8 cellular contexts compared by ENCODE assay signal in genomic region chr4:13484045-13484748, GRCh38. TPM values are rescaled to one million over a fixed set of nuclear protein-coding genes. Genes with fewer than 3 reads are reported as not detected.
A peak's percentile ranks its signal among the peaks of the same experiment; 100 is the strongest.
DNase-seq lines count a peak whose midpoint lies in the region; ATAC-seq, FAIRE-seq and TF ChIP-seq lines count a peak whose summit lies in the region.

TSS of gene RAB28 (minus strand) at chr4:13484340.

- DNase-seq in AG08396 (ENCODE audit: low spot score) (peak; percentile 94), NCI-H226 (peak; percentile 71), WTC11 (ENCODE audit: low spot score) (peak; percentile 91), bronchial epithelial cell (ENCODE audit: low read depth) (peak; percentile 81), iPS-NIHi11 (ENCODE audit: low spot score) (peak; percentile 93)

- FAIRE-seq in bronchial epithelial cell (lab: Jason Lieb, UNC): no peak

- peak within 1 kb of the TSS; percentile 74 to 99 (median 94) for H3K27ac ChIP-seq in skin epidermis

- H3K27ac Mint-ChIP-seq in WTC11: peak within 1 kb of the TSS; percentile 99

- no peak for TF ChIP-seq CTCF in WTC11 (IDR thresholded peaks at IDR 0.05)
- no peak for TF ChIP-seq CTCF in bronchial epithelial cell (IDR thresholded peaks at IDR 0.05; ENCODE audit: insufficient read depth, low read length, severe bottlenecking)

- ATAC-seq in GM19023 (IDR thresholded peaks at IDR 0.05; ENCODE audit: unreplicated experiment): peak; percentile 97
- ATAC-seq in HG03196 (IDR thresholded peaks at IDR 0.05; ENCODE audit: unreplicated experiment): peak; percentile 95
- ATAC-seq in WTC11: peak; percentile 92

- H3K27me3 Mint-ChIP-seq in WTC11 (ENCODE audit: low read depth): peaks cover 16% of the 10 kb centered on the region

- peak within 1 kb of the TSS; percentile 91 for H3K4me3 Mint-ChIP-seq in WTC11

- H3K36me3 Mint-ChIP-seq in WTC11: no peaks in the 10 kb centered on the region

- peaks cover 20% of the 10 kb centered on the region for H3K4me1 Mint-ChIP-seq in WTC11

- CTCF ChIA-PET in WTC11 (lab: Charles Lee): interaction anchor here (0.7 to 2.8 kb wide), 6 partner anchors 12 to 631 kb away, joined by 3 to 23 read pairs (median 5); no protein-coding TSS in a partner anchor

- H3K9me3 Mint-ChIP-seq in WTC11: peaks cover 15% of the 10 kb centered on the region

- H3K4me3 ChIP-seq in bronchial epithelial cell (ENCODE audit: low read depth, low read length) (peak within 1 kb of the TSS; percentile 84), skin epidermis (peak within 1 kb of the TSS; percentile 84 to 100 (median 92))

- H3K27me3 ChIP-seq in bronchial epithelial cell (ENCODE audit: control insufficient read depth, insufficient read depth, low read length): no peaks in the 10 kb centered on the region

- no peaks in the 10 kb centered on the region for H3K36me3 ChIP-seq in bronchial epithelial cell (ENCODE audit: control insufficient read depth, insufficient read depth, low read length)

- POLR2A ChIA-PET in WTC11 (lab: Charles Lee): interaction anchor here (1.2 to 1.5 kb wide), 3 partner anchors 41 to 58 kb away, joined by 3 to 6 read pairs (median 6); no protein-coding TSS in a partner anchor

TF ChIP-seq in WTC11, 78 proteins besides CTCF, POLR2A, EP300 and RAD21:
- peak; percentile 64; the same call in 1 of the 2 replicates for TF ChIP-seq ARID4B (CRISPR knock-in tag; IDR thresholded peaks at IDR 0.05; ENCODE audit: borderline replicate concordance)
- TF ChIP-seq NFYB (CRISPR knock-in tag; conservative IDR thresholded peaks at IDR 0.05; ENCODE audit: low read depth): peak; percentile 42; the same call in 1 of the 2 replicates
- TF ChIP-seq E2F5 (CRISPR knock-in tag; IDR thresholded peaks at IDR 0.05): peak; percentile 53; the same call in 1 of the 2 replicates
- TF ChIP-seq SP1 (CRISPR knock-in tag; conservative IDR thresholded peaks at IDR 0.05): peak; percentile 85
- no peak for TF ChIP-seq ZBTB21 (CRISPR knock-in tag; IDR thresholded peaks at IDR 0.05; ENCODE audit: borderline replicate concordance)
- TF ChIP-seq TEAD4 (CRISPR knock-in tag; IDR thresholded peaks at IDR 0.05): 0 out of 2 replicates have a peak, but pooled peaks have one; percentile 40
- no peak for TF ChIP-seq GABPB1 (CRISPR knock-in tag; IDR thresholded peaks at IDR 0.05)

RNA-seq across cellular contexts. Expression of gene RAB28, which starts in this region (rescaled TPM):
- total RNA-seq in WTC11 (2021) (17.1 to 18.4 TPM (median 17.4 TPM) in 3 replicates), bronchial epithelial cell (14.0 and 19.1 TPM in 2 replicates)

Comparison
In these comparisons a context has a peak if more than half of its experiments do, and no peak if none do; other contexts are left out.
1. Peak in every context shown above with its lines: DNase-seq, ATAC-seq, H3K4me3 ChIP-seq and H3K27ac ChIP-seq.